ENCODE assay signal across 15 cellular contexts in genomic region chr21:36584980-36585940, GRCh38.
A peak's percentile ranks its signal among the peaks of the same experiment; 100 is the strongest.
DNase-seq lines count a peak whose midpoint lies in the region; ATAC-seq, FAIRE-seq and TF ChIP-seq lines count a peak whose summit lies in the region.
"Had no signal": no experiment of that assay in that cellular context is flagged by ENCODE, and none has a peak within 500 bp of the region (broad histone marks: within the 10 kb centered on the region; RNA-seq: fewer than 3 reads in every experiment).

No MANE protein-coding gene starts in this region.

- no peaks in the 10 kb centered on the region for H4K20me1 ChIP-seq in OCI-LY3 (ENCODE audit: insufficient read depth, low read length)

- peak overlapping the region; percentile 90 for H2AFZ ChIP-seq in OCI-LY3 (ENCODE audit: low read depth, low read length)

- H3K27me3 ChIP-seq in OCI-LY3 (ENCODE audit: low read depth, low read length) = no peaks in the 10 kb centered on the region
- no peaks in the 10 kb centered on the region for H3K27me3 ChIP-seq in bronchial epithelial cell (ENCODE audit: control insufficient read depth, insufficient read depth, low read length)

- no peak for ATAC-seq in GM18909 (IDR thresholded peaks at IDR 0.05; ENCODE audit: poor library complexity, unreplicated experiment)
- ATAC-seq: right cardiac atrium had no signal

- H3K79me2 ChIP-seq in OCI-LY3 (ENCODE audit: low read length) = no peaks in the 10 kb centered on the region

- peak overlapping the region; percentile 36 for H3K4me2 ChIP-seq in OCI-LY3 (ENCODE audit: low read length)

- H3K4me3 ChIP-seq in OCI-LY3 (ENCODE audit: low read length) (no peak overlapping the region), bronchial epithelial cell (ENCODE audit: low read depth, low read length) (no peak overlapping the region)
- H3K4me3 ChIP-seq: suprapubic skin had no signal

- H3K36me3 ChIP-seq in OCI-LY3 (replicated peaks; ENCODE audit: low read depth, low read length) (no peaks in the 10 kb centered on the region), bronchial epithelial cell (ENCODE audit: control insufficient read depth, insufficient read depth, low read length) (no peaks in the 10 kb centered on the region)
- H3K36me3 ChIP-seq: suprapubic skin had no signal

- TF ChIP-seq CTCF in C4-2B (conservative IDR thresholded peaks at IDR 0.05) (peak; percentile 64), GM10248 (IDR thresholded peaks at IDR 0.05; ENCODE audit: control extremely low read depth, extremely low read depth, low read depth, missing control alignments) (peak; percentile 17), OCI-LY3 (IDR thresholded peaks at IDR 0.05; ENCODE audit: low read depth, low read length) (peak; percentile 66), bronchial epithelial cell (IDR thresholded peaks at IDR 0.05; ENCODE audit: insufficient read depth, low read length, severe bottlenecking) (peak; percentile 17)

- peak overlapping the region; percentile 31; the same call in 1 of the 2 replicates for H3K9ac ChIP-seq in OCI-LY3 (ENCODE audit: low read length)

- no peak overlapping the region for H3K27ac ChIP-seq in C4-2B
- peak overlapping the region; percentile 42 for H3K27ac ChIP-seq in OCI-LY3 (ENCODE audit: low read length)
- H3K27ac ChIP-seq: suprapubic skin had no signal

- no peaks in the 10 kb centered on the region for H3K9me3 ChIP-seq in OCI-LY3 (ENCODE audit: insufficient read depth, low read length)
- H3K9me3 ChIP-seq: suprapubic skin had no signal

- H3K4me1 ChIP-seq in OCI-LY3 (ENCODE audit: low read length) = peaks cover 41% of the 10 kb centered on the region
- H3K4me1 ChIP-seq: suprapubic skin had no signal

- no peak for FAIRE-seq in bronchial epithelial cell (lab: Jason Lieb, UNC)

- no peak for DNase-seq in GM10248 (ENCODE audit: extremely low spot score)
- peak; percentile 7 for DNase-seq in bronchial epithelial cell (ENCODE audit: low read depth)
- DNase-seq in NCI-H69 (lab: John Stamatoyannopoulos, UW) = no peak
- no peak for DNase-seq in HCEC 1CT
- DNase-seq: activated CD8-positive, alpha-beta memory T cell treated with anti-CD3 and anti-CD28 coated beads for 24 hours; dermis blood vessel endothelial cell; foreskin fibroblast; kidney glomerular epithelial cell; NCI-H1048; right cardiac atrium; SW 1271 had no signal

- POLR2A ChIA-PET in GM10248 (lab: Yijun Ruan, JAX) = no interaction called here

- CTCF ChIA-PET in GM10248 (lab: Yijun Ruan, JAX) = interaction anchor here (0.9 to 4.0 kb wide), 8 partner anchors 8 to 163 kb away, joined by 3 to 21 read pairs (median 4); no protein-coding TSS in a partner anchor
